Comparison of ENCODE assay signal across 1 cellular context in the genomic region with DNA sequence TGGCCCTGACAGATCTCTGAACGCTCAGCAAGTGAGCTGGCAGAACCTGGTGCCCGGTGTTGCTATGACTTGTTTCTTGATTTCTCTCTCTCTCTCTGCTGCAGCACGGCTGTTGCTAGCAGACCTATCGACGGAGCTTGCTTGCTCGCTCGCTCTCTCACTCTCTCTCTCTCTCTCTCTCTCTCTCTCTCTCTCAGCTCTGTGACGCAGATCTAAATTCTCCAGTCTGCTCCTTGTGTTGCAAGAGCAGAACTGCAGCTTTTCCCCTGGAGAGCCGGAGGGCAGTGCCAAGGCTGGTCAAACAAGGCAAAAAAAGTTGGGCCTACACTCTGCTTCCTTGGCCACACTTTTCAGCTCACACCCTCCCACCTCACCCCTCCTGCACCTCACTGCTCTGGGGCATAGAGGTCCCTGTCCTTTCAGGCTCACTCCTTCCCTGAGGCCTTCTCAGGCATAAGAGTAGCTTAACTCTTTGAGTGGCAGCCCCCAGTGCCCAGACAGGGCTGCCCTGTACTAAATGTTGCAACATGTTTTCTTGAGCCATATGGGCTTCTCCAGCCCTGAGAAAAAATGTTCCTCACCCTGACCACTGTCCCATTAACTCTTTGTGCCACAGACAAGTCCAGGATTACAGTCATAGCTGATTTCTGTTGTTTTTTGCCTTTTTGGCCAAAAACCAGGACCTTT.
A peak's percentile ranks its signal among the peaks of the same experiment; 100 is the strongest.
TF ChIP-seq lines count a peak whose summit lies in the region.

No MANE protein-coding gene starts in this region.

TF ChIP-seq in GM12878, 131 proteins besides CTCF, POLR2A, EP300 and RAD21 (continued from another document and continues in another):
- TF ChIP-seq ZNF687 (IDR thresholded peaks at IDR 0.05) (peak; percentile 99; the same call in 1 of the 2 replicates), IRF4 (IDR thresholded peaks at IDR 0.05; ENCODE audit: low read depth, low read length) (peak; percentile 92), NFIC (IDR thresholded peaks at IDR 0.05; ENCODE audit: low read depth, low read length) (0 out of 2 replicates have a peak, but pooled peaks have one; percentile 37), ZNF207 (IDR thresholded peaks at IDR 0.05; ENCODE audit: borderline replicate concordance) (peak; percentile 71; the same call in 1 of the 2 replicates), ASH2L (IDR thresholded peaks at IDR 0.05; ENCODE audit: borderline replicate concordance, low read depth) (no peak), SMAD5 (IDR thresholded peaks at IDR 0.05; ENCODE audit: low read depth) (no peak), HDAC6 (IDR thresholded peaks at IDR 0.05; ENCODE audit: unreplicated experiment) (no peak), ZNF384 (IDR thresholded peaks at IDR 0.05; ENCODE audit: borderline replicate concordance, low read depth, low read length) (no peak), BCL11A (IDR thresholded peaks at IDR 0.05; ENCODE audit: low read depth, low read length) (peak; percentile 70), HCFC1 (IDR thresholded peaks at IDR 0.05; ENCODE audit: low read length) (peak; percentile 36; the same call in 1 of the 2 replicates), STAT3 (IDR thresholded peaks at IDR 0.05; ENCODE audit: low read depth, low read length) (no peak), NR2F1 (conservative IDR thresholded peaks at IDR 0.05) (peak; percentile 51; the same call in 1 of the 2 replicates), EGR1 (IDR thresholded peaks at IDR 0.05; ENCODE audit: borderline replicate concordance in 1 of 2, low read depth in 2 of 2, low read length in 2 of 2) (no peak), FOXK2 (IDR thresholded peaks at IDR 0.05) (peak; percentile 55; the same call in 1 of the 2 replicates), PML (IDR thresholded peaks at IDR 0.05; ENCODE audit: low read length) (peak; percentile 67), CBFB (IDR thresholded peaks at IDR 0.05; ENCODE audit: low read depth) (no peak), BHLHE40 (IDR thresholded peaks at IDR 0.05; ENCODE audit: borderline replicate concordance in 1 of 2, low read depth in 2 of 2, low read length in 1 of 2) (peak in 1 of 2 experiments; percentile 70; a peak in 2 of 4 replicates), KAT2A (conservative IDR thresholded peaks at IDR 0.05; ENCODE audit: control insufficient read depth, low read depth, low read length) (no peak), EZH2 (IDR thresholded peaks at IDR 0.05; ENCODE audit: borderline replicate concordance, control insufficient read depth, low read depth, low read length) (no peak), POLR2AphosphoS5 (IDR thresholded peaks at IDR 0.05; ENCODE audit: low read length) (peak; percentile 95), CREM (IDR thresholded peaks at IDR 0.05; ENCODE audit: low read depth) (peak; percentile 98), FOXM1 (IDR thresholded peaks at IDR 0.05; ENCODE audit: low read depth, low read length) (0 out of 2 replicates have a peak, but pooled peaks have one; percentile 14), YY1 (IDR thresholded peaks at IDR 0.05; ENCODE audit: low read depth, low read length) (peak; percentile 81), LARP7 (IDR thresholded peaks at IDR 0.05) (peak; percentile 41; the same call in 1 of the 2 replicates), BACH1 (IDR thresholded peaks at IDR 0.05; ENCODE audit: borderline replicate concordance) (0 out of 2 replicates have a peak, but pooled peaks have one; percentile 45), TCF7 (IDR thresholded peaks at IDR 0.05; ENCODE audit: borderline replicate concordance) (peak; percentile 85), PAX8 (IDR thresholded peaks at IDR 0.05) (no peak), BRCA1 (IDR thresholded peaks at IDR 0.05; ENCODE audit: low read depth, low read length) (no peak), HDAC2 (IDR thresholded peaks at IDR 0.05) (no peak), TBL1XR1 (IDR thresholded peaks at IDR 0.05; ENCODE audit: low read depth, low read length) (peak; percentile 74; the same call in 1 of the 2 replicates), ZBTB33 (IDR thresholded peaks at IDR 0.05) (no peak)
- TF ChIP-seq, protein P1, sequence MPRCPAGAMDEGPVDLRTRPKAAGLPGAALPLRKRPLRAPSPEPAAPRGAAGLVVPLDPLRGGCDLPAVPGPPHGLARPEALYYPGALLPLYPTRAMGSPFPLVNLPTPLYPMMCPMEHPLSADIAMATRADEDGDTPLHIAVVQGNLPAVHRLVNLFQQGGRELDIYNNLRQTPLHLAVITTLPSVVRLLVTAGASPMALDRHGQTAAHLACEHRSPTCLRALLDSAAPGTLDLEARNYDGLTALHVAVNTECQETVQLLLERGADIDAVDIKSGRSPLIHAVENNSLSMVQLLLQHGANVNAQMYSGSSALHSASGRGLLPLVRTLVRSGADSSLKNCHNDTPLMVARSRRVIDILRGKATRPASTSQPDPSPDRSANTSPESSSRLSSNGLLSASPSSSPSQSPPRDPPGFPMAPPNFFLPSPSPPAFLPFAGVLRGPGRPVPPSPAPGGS (IDR thresholded peaks at IDR 0.05; ENCODE audit: borderline replicate concordance, insufficient read depth, low read depth, low read length, poor library complexity, severe bottlenecking) = no peak
- TF ChIP-seq, protein P2, sequence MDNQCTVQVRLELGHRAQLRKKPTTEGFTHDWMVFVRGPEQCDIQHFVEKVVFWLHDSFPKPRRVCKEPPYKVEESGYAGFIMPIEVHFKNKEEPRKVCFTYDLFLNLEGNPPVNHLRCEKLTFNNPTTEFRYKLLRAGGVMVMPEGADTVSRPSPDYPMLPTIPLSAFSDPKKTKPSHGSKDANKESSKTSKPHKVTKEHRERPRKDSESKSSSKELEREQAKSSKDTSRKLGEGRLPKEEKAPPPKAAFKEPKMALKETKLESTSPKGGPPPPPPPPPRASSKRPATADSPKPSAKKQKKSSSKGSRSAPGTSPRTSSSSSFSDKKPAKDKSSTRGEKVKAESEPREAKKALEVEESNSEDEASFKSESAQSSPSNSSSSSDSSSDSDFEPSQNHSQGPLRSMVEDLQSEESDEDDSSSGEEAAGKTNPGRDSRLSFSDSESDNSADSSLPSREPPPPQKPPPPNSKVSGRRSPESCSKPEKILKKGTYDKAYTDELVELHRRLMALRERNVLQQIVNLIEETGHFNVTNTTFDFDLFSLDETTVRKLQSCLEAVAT (IDR thresholded peaks at IDR 0.05) = peak; percentile 93
- TF ChIP-seq, protein P3, sequence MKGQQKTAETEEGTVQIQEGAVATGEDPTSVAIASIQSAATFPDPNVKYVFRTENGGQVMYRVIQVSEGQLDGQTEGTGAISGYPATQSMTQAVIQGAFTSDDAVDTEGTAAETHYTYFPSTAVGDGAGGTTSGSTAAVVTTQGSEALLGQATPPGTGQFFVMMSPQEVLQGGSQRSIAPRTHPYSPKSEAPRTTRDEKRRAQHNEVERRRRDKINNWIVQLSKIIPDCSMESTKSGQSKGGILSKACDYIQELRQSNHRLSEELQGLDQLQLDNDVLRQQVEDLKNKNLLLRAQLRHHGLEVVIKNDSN (IDR thresholded peaks at IDR 0.05; ENCODE audit: borderline replicate concordance, extremely low read length, insufficient read depth, low read depth, low read length) = no peak
- TF ChIP-seq, protein P4, sequence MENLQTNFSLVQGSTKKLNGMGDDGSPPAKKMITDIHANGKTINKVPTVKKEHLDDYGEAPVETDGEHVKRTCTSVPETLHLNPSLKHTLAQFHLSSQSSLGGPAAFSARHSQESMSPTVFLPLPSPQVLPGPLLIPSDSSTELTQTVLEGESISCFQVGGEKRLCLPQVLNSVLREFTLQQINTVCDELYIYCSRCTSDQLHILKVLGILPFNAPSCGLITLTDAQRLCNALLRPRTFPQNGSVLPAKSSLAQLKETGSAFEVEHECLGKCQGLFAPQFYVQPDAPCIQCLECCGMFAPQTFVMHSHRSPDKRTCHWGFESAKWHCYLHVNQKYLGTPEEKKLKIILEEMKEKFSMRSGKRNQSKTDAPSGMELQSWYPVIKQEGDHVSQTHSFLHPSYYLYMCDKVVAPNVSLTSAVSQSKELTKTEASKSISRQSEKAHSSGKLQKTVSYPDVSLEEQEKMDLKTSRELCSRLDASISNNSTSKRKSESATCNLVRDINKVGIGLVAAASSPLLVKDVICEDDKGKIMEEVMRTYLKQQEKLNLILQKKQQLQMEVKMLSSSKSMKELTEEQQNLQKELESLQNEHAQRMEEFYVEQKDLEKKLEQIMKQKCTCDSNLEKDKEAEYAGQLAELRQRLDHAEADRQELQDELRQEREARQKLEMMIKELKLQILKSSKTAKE (IDR thresholded peaks at IDR 0.05; ENCODE audit: low read depth, poor library complexity, severe bottlenecking) = peak; percentile 83
- TF ChIP-seq, protein P5, sequence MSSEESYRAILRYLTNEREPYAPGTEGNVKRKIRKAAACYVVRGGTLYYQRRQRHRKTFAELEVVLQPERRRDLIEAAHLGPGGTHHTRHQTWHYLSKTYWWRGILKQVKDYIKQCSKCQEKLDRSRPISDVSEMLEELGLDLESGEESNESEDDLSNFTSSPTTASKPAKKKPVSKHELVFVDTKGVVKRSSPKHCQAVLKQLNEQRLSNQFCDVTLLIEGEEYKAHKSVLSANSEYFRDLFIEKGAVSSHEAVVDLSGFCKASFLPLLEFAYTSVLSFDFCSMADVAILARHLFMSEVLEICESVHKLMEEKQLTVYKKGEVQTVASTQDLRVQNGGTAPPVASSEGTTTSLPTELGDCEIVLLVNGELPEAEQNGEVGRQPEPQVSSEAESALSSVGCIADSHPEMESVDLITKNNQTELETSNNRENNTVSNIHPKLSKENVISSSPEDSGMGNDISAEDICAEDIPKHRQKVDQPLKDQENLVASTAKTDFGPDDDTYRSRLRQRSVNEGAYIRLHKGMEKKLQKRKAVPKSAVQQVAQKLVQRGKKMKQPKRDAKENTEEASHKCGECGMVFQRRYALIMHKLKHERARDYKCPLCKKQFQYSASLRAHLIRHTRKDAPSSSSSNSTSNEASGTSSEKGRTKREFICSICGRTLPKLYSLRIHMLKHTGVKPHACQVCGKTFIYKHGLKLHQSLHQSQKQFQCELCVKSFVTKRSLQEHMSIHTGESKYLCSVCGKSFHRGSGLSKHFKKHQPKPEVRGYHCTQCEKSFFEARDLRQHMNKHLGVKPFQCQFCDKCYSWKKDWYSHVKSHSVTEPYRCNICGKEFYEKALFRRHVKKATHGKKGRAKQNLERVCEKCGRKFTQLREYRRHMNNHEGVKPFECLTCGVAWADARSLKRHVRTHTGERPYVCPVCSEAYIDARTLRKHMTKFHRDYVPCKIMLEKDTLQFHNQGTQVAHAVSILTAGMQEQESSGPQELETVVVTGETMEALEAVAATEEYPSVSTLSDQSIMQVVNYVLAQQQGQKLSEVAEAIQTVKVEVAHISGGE (CRISPR knock-in tag; IDR thresholded peaks at IDR 0.05) = no peak
- TF ChIP-seq, protein P6, sequence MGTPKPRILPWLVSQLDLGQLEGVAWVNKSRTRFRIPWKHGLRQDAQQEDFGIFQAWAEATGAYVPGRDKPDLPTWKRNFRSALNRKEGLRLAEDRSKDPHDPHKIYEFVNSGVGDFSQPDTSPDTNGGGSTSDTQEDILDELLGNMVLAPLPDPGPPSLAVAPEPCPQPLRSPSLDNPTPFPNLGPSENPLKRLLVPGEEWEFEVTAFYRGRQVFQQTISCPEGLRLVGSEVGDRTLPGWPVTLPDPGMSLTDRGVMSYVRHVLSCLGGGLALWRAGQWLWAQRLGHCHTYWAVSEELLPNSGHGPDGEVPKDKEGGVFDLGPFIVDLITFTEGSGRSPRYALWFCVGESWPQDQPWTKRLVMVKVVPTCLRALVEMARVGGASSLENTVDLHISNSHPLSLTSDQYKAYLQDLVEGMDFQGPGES (IDR thresholded peaks at IDR 0.05) = no peak
- TF ChIP-seq, protein P7, sequence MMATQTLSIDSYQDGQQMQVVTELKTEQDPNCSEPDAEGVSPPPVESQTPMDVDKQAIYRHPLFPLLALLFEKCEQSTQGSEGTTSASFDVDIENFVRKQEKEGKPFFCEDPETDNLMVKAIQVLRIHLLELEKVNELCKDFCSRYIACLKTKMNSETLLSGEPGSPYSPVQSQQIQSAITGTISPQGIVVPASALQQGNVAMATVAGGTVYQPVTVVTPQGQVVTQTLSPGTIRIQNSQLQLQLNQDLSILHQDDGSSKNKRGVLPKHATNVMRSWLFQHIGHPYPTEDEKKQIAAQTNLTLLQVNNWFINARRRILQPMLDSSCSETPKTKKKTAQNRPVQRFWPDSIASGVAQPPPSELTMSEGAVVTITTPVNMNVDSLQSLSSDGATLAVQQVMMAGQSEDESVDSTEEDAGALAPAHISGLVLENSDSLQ (IDR thresholded peaks at IDR 0.05) = peak; percentile 88
